Comparison of ENCODE assay signal across 8 cellular contexts in genomic region chr1:40630488-40631223, GRCh38. TPM values are rescaled to one million over a fixed set of nuclear protein-coding genes. Genes with fewer than 3 reads are reported as not detected.
A peak's percentile ranks its signal among the peaks of the same experiment; 100 is the strongest.
DNase-seq lines count a peak whose midpoint lies in the region; ATAC-seq and TF ChIP-seq lines count a peak whose summit lies in the region.

No MANE protein-coding gene starts in this region.

- peak; percentile 100 for DNase-seq in DMS 273 (lab: John Stamatoyannopoulos, UW; ENCODE audit: unreplicated experiment)
- peak in 59 of 76 experiments; percentile 8 to 70 (median 41) for DNase-seq in HUDEP-2 (lab: John Stamatoyannopoulos, UW; ENCODE audit: unreplicated experiment in 76 of 76)
- peak; percentile 27 for DNase-seq in activated CD4-positive, alpha-beta memory T cell treated with anti-CD3 and anti-CD28 coated beads, Interleukin-2, amount 10 ng/mL, durations not matched to agents 7 days and 5 days
- peak; percentile 56 for DNase-seq in hepatocyte (ENCODE audit: low spot score)
- DNase-seq in upper lobe of left lung, result no peak
- no peak for DNase-seq in effector CD4-positive, alpha-beta T cell

- TF ChIP-seq POLR2A in upper lobe of left lung (IDR thresholded peaks at IDR 0.05), result no peak

- H3K4me3 ChIP-seq in hepatocyte, result no peak overlapping the region
- H3K4me3 ChIP-seq in upper lobe of left lung, result no peak overlapping the region

- peaks cover 34% of the 10 kb centered on the region for H3K4me1 Mint-ChIP-seq in activated CD4-positive, alpha-beta memory T cell treated with anti-CD3 and anti-CD28 coated beads, Interleukin-2, amount 10 ng/mL, durations not matched to agents 7 days and 5 days

- H3K27me3 ChIP-seq in hepatocyte (no peaks in the 10 kb centered on the region), upper lobe of left lung (no peaks in the 10 kb centered on the region)

- TF ChIP-seq CTCF in hepatocyte (IDR thresholded peaks at IDR 0.05; ENCODE audit: poor library complexity), result peak; percentile 42
- peak; percentile 27 to 56 (median 44) for TF ChIP-seq CTCF in upper lobe of left lung (IDR thresholded peaks at IDR 0.05)

- WGBS in hepatocyte (ENCODE audit: low lambda C conversion rate, missing lambda C conversion rate), result 48% methylated on average over 7 of the region's 7 CpGs
- 63 to 80% methylated on average over 6 to 7 of the region's 7 CpGs for WGBS in upper lobe of left lung, 2 donors

- H3K4me1 ChIP-seq in hepatocyte (ENCODE audit: insufficient read depth) (no peaks in the 10 kb centered on the region), upper lobe of left lung (no peaks in the 10 kb centered on the region)

- H3K4me3 Mint-ChIP-seq in activated CD4-positive, alpha-beta memory T cell treated with anti-CD3 and anti-CD28 coated beads, Interleukin-2, amount 10 ng/mL, durations not matched to agents 7 days and 5 days, result no peak overlapping the region

- H3K4me2 ChIP-seq in hepatocyte, result no peak overlapping the region

- H2AFZ ChIP-seq in hepatocyte, result no peak overlapping the region

- no peak overlapping the region for H3K27ac ChIP-seq in hepatocyte
- no peak overlapping the region for H3K27ac ChIP-seq in upper lobe of left lung

- H3K36me3 ChIP-seq in hepatocyte (replicated peaks; ENCODE audit: insufficient read depth, low read depth) (no peaks in the 10 kb centered on the region), upper lobe of left lung (no peaks in the 10 kb centered on the region)

- no peaks in the 10 kb centered on the region for H3K27me3 Mint-ChIP-seq in activated CD4-positive, alpha-beta memory T cell treated with anti-CD3 and anti-CD28 coated beads, Interleukin-2, amount 10 ng/mL, durations not matched to agents 7 days and 5 days

- TF ChIP-seq EP300 in upper lobe of left lung (IDR thresholded peaks at IDR 0.05), result no peak

- CTCF ChIA-PET in activated CD4-positive, alpha-beta memory T cell treated with anti-CD3 and anti-CD28 coated beads, Interleukin-2, amount 10 ng/mL, durations not matched to agents 7 days and 5 days (lab: Charles Lee), result interaction anchor here (1.9 kb wide), 1 partner anchor 219 kb away, joined by 4 read pairs; no protein-coding TSS in a partner anchor

- no peaks in the 10 kb centered on the region for H3K9me2 ChIP-seq in hepatocyte (replicated peaks; ENCODE audit: insufficient read depth)

- H3K36me3 Mint-ChIP-seq in activated CD4-positive, alpha-beta memory T cell treated with anti-CD3 and anti-CD28 coated beads, Interleukin-2, amount 10 ng/mL, durations not matched to agents 7 days and 5 days (ENCODE audit: low read depth), result peaks cover 5% of the 10 kb centered on the region

- H4K20me1 ChIP-seq in hepatocyte (ENCODE audit: insufficient read depth, poor library complexity, severe bottlenecking), result no peaks in the 10 kb centered on the region

- no peak overlapping the region for H3K27ac Mint-ChIP-seq in activated CD4-positive, alpha-beta memory T cell treated with anti-CD3 and anti-CD28 coated beads, Interleukin-2, amount 10 ng/mL, durations not matched to agents 7 days and 5 days

- no peaks in the 10 kb centered on the region for H3K79me2 ChIP-seq in hepatocyte

- H3K9me3 ChIP-seq in hepatocyte (ENCODE audit: low read depth), result no peaks in the 10 kb centered on the region
- no peaks in the 10 kb centered on the region for H3K9me3 ChIP-seq in upper lobe of left lung

- peaks cover 2% of the 10 kb centered on the region for H3K9me3 Mint-ChIP-seq in activated CD4-positive, alpha-beta memory T cell treated with anti-CD3 and anti-CD28 coated beads, Interleukin-2, amount 10 ng/mL, durations not matched to agents 7 days and 5 days

- ATAC-seq in upper lobe of left lung (ENCODE audit: low FRiP score in 2 of 2), result no peak
- ATAC-seq in GM21526 (IDR thresholded peaks at IDR 0.05; ENCODE audit: low FRiP score, unreplicated experiment), result no peak
- no peak for ATAC-seq in GM19463 (IDR thresholded peaks at IDR 0.05; ENCODE audit: unreplicated experiment)

- POLR2A ChIA-PET in activated CD4-positive, alpha-beta memory T cell treated with anti-CD3 and anti-CD28 coated beads, Interleukin-2, amount 10 ng/mL, durations not matched to agents 7 days and 5 days (lab: Charles Lee), result interaction anchor here (0.9 kb wide), 1 partner anchor 61 kb away, joined by 4 read pairs; the partner anchor contains the start of gene NFYC

RNA-seq across cellular contexts. Expression of gene RIMS3, which starts 34.8 kb away (rescaled TPM):
- 1 to 10 TPM; 5.6 to 6.1 TPM for total RNA-seq in activated CD4-positive, alpha-beta memory T cell treated with anti-CD3 and anti-CD28 coated beads, Interleukin-2, amount 10 ng/mL, durations not matched to agents 7 days and 5 days
- total RNA-seq in hepatocyte, result 1.0 and 1.6 TPM in 2 replicates
- polyA plus RNA-seq in hepatocyte, result 0.32 and 1.4 TPM in 2 replicates
- 1 to 10 TPM; 2.7 to 9.9 (median 3.5) TPM for total RNA-seq in upper lobe of left lung

Comparison
In these comparisons a context has a peak if more than half of its experiments do, and no peak if none do; other contexts are left out.
1. DNase-seq: peak in DMS 273 (single experiment), HUDEP-2 (59 of 76), activated CD4-positive, alpha-beta memory T cell treated with anti-CD3 and anti-CD28 coated beads, Interleukin-2, amount 10 ng/mL, durations not matched to agents 7 days and 5 days (single experiment) and hepatocyte (single experiment); none in upper lobe of left lung (0 of 2) and effector CD4-positive, alpha-beta T cell (single experiment).